38 cellular contexts compared by ENCODE assay signal in the genomic region with DNA sequence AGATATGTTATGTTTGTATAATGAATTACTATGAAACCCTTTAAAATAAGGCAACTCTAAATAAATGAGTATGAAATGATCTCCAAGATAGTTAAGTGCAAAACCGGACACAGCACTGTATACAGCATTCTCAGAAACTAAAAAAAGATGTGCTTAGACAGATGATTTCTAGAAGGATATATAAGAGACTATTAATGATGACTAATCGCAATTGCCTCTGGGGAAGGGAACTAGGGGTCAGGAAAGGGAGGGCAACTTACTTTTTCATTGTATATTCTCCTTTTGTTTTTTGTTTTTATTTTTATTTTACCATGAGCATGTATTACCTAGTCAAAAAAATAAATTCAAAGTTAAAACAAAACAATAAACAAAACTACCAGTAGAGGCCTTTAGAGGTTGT. TPM values are rescaled to one million over a fixed set of nuclear protein-coding genes. Genes with fewer than 3 reads are reported as not detected.
"Had no signal": no experiment of that assay in that cellular context is flagged by ENCODE, and none has a peak within 500 bp of the region (broad histone marks: within the 10 kb centered on the region; RNA-seq: fewer than 3 reads in every experiment).

No MANE protein-coding gene starts in this region.

- H3K27me3 ChIP-seq: MG63 had no signal

- H3K4me3 ChIP-seq: MG63 had no signal

- H3K36me3 ChIP-seq: MG63 had no signal

- DNase-seq: Karpas-422, Kasumi-1, MG63, MM.1S, MV-4-11, NCI-H1048, NCI-H1092, NCI-H1092 treated with DMSO at 0.1 percent for 48 hours, NCI-H1105, NCI-H1105 treated with DMSO at 0.1 percent for 48 hours, NCI-H1417, NCI-H1417 treated with DMSO at 0.1 percent for 48 hours, NCI-H1436, NCI-H1436 treated with DMSO at 0.1 percent for 48 hours, NCI-H146, NCI-H1694, NCI-H1694 treated with DMSO at 0.1 percent for 48 hours, NCI-H187, NCI-H187 treated with DMSO at 0.1 percent for 48 hours, NCI-H1930, NCI-H2029, NCI-H2029 treated with DMSO at 0.1 percent for 48 hours, NCI-H2081, NCI-H2081 treated with DMSO at 0.1 percent for 48 hours, NCI-H2107, NCI-H2171, NCI-H2171 treated with DMSO at 0.1 percent for 48 hours, NCI-H2227 treated with DMSO at 0.1 percent for 48 hours, NCI-H226, NCI-H345, NCI-H446, NCI-H446 treated with DMSO at 0.1 percent for 48 hours, NCI-H510A, NCI-H510A treated with DMSO at 0.1 percent for 48 hours had no signal

RNA-seq across cellular contexts. Expression of a gene that starts 12.8 kb away (rescaled TPM):
- total RNA-seq: LHCN-M2, MCF 10A had no signal

RNA-seq across cellular contexts. Expression of a gene that starts 12.8 kb away (rescaled TPM):
- total RNA-seq: LHCN-M2, M059J, MCF 10A, NCI-H460 had no signal
